In genomic region chr21:35294231-35294898, GRCh38 we compare ENCODE assay signal across 11 cellular contexts.
DNase-seq lines count a peak whose midpoint lies in the region; ATAC-seq and TF ChIP-seq lines count a peak whose summit lies in the region.
"Had no signal": no experiment of that assay in that cellular context is flagged by ENCODE, and none has a peak within 500 bp of the region (broad histone marks: within the 10 kb centered on the region; RNA-seq: fewer than 3 reads in every experiment).

No MANE protein-coding gene starts in this region.

- no peaks in the 10 kb centered on the region for H3K79me1 ChIP-seq in mesendoderm (ENCODE audit: low read length)

- no peak overlapping the region for H4K5ac ChIP-seq in mesendoderm (ENCODE audit: low read length)

- no peak overlapping the region for H2AK5ac ChIP-seq in mesendoderm (ENCODE audit: low read length)

- H3K4me3 ChIP-seq in mesendoderm (ENCODE audit: low read length): no peak overlapping the region

- no peak overlapping the region for H2BK15ac ChIP-seq in mesendoderm (replicated peaks; ENCODE audit: low read depth)

- no peaks in the 10 kb centered on the region for H3K79me2 ChIP-seq in mesendoderm (ENCODE audit: control insufficient read depth, insufficient read depth, low read length)

- no peak overlapping the region for H3K18ac ChIP-seq in mesendoderm (ENCODE audit: low read length)

- CTCF ChIA-PET in WTC11 (lab: Charles Lee): no interaction called here

- peaks cover 7% of the 10 kb centered on the region for H3K4me1 ChIP-seq in mesendoderm (ENCODE audit: control insufficient read depth, low read depth, low read length)

- no peak for TF ChIP-seq CTCF in osteocyte (IDR thresholded peaks at IDR 0.05)
- no peak for TF ChIP-seq CTCF in GM20000 (IDR thresholded peaks at IDR 0.05; ENCODE audit: extremely low read depth, missing control alignments)
- no peak for TF ChIP-seq CTCF in WTC11 (IDR thresholded peaks at IDR 0.05)

- no peak overlapping the region for H3K23ac ChIP-seq in mesendoderm (ENCODE audit: low read length)

- H3K4me3 Mint-ChIP-seq in osteocyte (ENCODE audit: unreplicated experiment): no peak overlapping the region
- no peak overlapping the region for H3K4me3 Mint-ChIP-seq in WTC11
- H3K4me3 Mint-ChIP-seq: naive thymus-derived CD8-positive, alpha-beta T cell had no signal

- H3K4ac ChIP-seq in mesendoderm (ENCODE audit: low read depth, low read length): no peak overlapping the region

- H3K27me3 Mint-ChIP-seq in osteocyte (ENCODE audit: unreplicated experiment) (no peaks in the 10 kb centered on the region), WTC11 (ENCODE audit: low read depth) (no peaks in the 10 kb centered on the region)
- H3K27me3 Mint-ChIP-seq: naive thymus-derived CD8-positive, alpha-beta T cell had no signal

- H3K9me3 Mint-ChIP-seq in osteocyte (ENCODE audit: unreplicated experiment) (no peaks in the 10 kb centered on the region), WTC11 (peaks cover 4% of the 10 kb centered on the region)
- H3K9me3 Mint-ChIP-seq: naive thymus-derived CD8-positive, alpha-beta T cell had no signal

- POLR2A ChIA-PET in WTC11 (lab: Charles Lee): no interaction called here

- H3K27ac ChIP-seq in mesendoderm (ENCODE audit: low read depth, low read length): no peak overlapping the region

- no CpG with 5 or more reads among the region's 16 CpGs for WGBS in mesendoderm (ENCODE audit: extremely low coverage, insufficient coverage, low lambda C conversion rate)

- ATAC-seq in HG02870 (IDR thresholded peaks at IDR 0.05; ENCODE audit: unreplicated experiment) (no peak), WTC11 (no peak; the same call in 1 of the 2 replicates)
- ATAC-seq: naive thymus-derived CD8-positive, alpha-beta T cell; SK-N-SH treated with all-trans-retinoic acid at 6 μM for 48 hours had no signal

- H4K8ac ChIP-seq in mesendoderm (ENCODE audit: low read depth, low read length): no peak overlapping the region

- no peaks in the 10 kb centered on the region for H3K36me3 ChIP-seq in mesendoderm (ENCODE audit: control insufficient read depth, insufficient read depth, low read length)

- H3K4me1 Mint-ChIP-seq in osteocyte (ENCODE audit: unreplicated experiment) (peaks cover 3% of the 10 kb centered on the region), WTC11 (peaks cover 16% of the 10 kb centered on the region)

- no peaks in the 10 kb centered on the region for H3K27me3 ChIP-seq in mesendoderm (ENCODE audit: insufficient read depth, low read length, poor library complexity)

- no peak overlapping the region for H3K9ac ChIP-seq in mesendoderm (ENCODE audit: low read length)

- no peak overlapping the region for H2BK120ac ChIP-seq in mesendoderm (ENCODE audit: low read depth, low read length)

- H3K36me3 Mint-ChIP-seq in osteocyte (ENCODE audit: unreplicated experiment): no peaks in the 10 kb centered on the region
- H3K36me3 Mint-ChIP-seq in WTC11: no peaks in the 10 kb centered on the region
- H3K36me3 Mint-ChIP-seq: CD4-positive, CD25-positive, alpha-beta regulatory T cell; naive thymus-derived CD8-positive, alpha-beta T cell had no signal

- peak; percentile 2 for DNase-seq in DMS53 treated with DMSO at 0.1 percent for 48 hours (lab: John Stamatoyannopoulos, UW; ENCODE audit: unreplicated experiment)
- DNase-seq in NCI-H1436 treated with DMSO at 0.1 percent for 48 hours (lab: John Stamatoyannopoulos, UW): peak; percentile 32
- peak; percentile 100 for DNase-seq in SW480 (ENCODE audit: low spot score)
- DNase-seq in mesendoderm: peak; percentile 63
- DNase-seq in osteocyte (ENCODE audit: extremely low spot score, unreplicated experiment): no peak
- DNase-seq in GM20000 (ENCODE audit: low spot score): no peak
- no peak for DNase-seq in WTC11 (ENCODE audit: low spot score)
- DNase-seq: CD4-positive, CD25-positive, alpha-beta regulatory T cell; naive thymus-derived CD8-positive, alpha-beta T cell had no signal

- H2BK5ac ChIP-seq in mesendoderm (ENCODE audit: low read length): no peak overlapping the region

- no peak overlapping the region for H3K56ac ChIP-seq in mesendoderm (ENCODE audit: low read length)

- no peak overlapping the region for H3K4me2 ChIP-seq in mesendoderm (ENCODE audit: low read length)

- H3K27ac Mint-ChIP-seq in osteocyte (ENCODE audit: unreplicated experiment) (no peak overlapping the region), WTC11 (no peak overlapping the region)
- H3K27ac Mint-ChIP-seq: CD4-positive, CD25-positive, alpha-beta regulatory T cell had no signal

TF ChIP-seq in WTC11, 78 proteins besides CTCF, POLR2A, EP300 and RAD21 (continues in another document):
- TF ChIP-seq NFATC4 (CRISPR knock-in tag; IDR thresholded peaks at IDR 0.05): no peak
- no peak for TF ChIP-seq TCF7 (CRISPR knock-in tag; IDR thresholded peaks at IDR 0.05; ENCODE audit: low read depth)
- no peak for TF ChIP-seq FOXP1 (CRISPR knock-in tag; IDR thresholded peaks at IDR 0.05; ENCODE audit: borderline replicate concordance)
- TF ChIP-seq SMAD4 (CRISPR knock-in tag; IDR thresholded peaks at IDR 0.05): no peak
- no peak for TF ChIP-seq ZNF425 (CRISPR knock-in tag; conservative IDR thresholded peaks at IDR 0.05)
- no peak for TF ChIP-seq TP53 (CRISPR knock-in tag; IDR thresholded peaks at IDR 0.05)
- no peak for TF ChIP-seq ZMAT4 (CRISPR knock-in tag; IDR thresholded peaks at IDR 0.05)
- TF ChIP-seq ZNF532 (CRISPR knock-in tag; IDR thresholded peaks at IDR 0.05; ENCODE audit: borderline replicate concordance): no peak
- TF ChIP-seq ZNF317 (CRISPR knock-in tag; IDR thresholded peaks at IDR 0.05; ENCODE audit: borderline replicate concordance, low read depth): no peak
- TF ChIP-seq ZNF219 (CRISPR knock-in tag; IDR thresholded peaks at IDR 0.05; ENCODE audit: borderline replicate concordance): no peak

Comparison
In these comparisons a context has a peak if more than half of its experiments do, and no peak if none do; other contexts are left out.
1. DNase-seq: peak in DMS53 treated with DMSO at 0.1 percent for 48 hours (single experiment), NCI-H1436 treated with DMSO at 0.1 percent for 48 hours (single experiment), SW480 (single experiment) and mesendoderm (single experiment); none in osteocyte (single experiment), GM20000 (single experiment) and WTC11 (single experiment).